In genomic region chr17:61732169-61732568, GRCh38 we compare ENCODE assay signal across 7 cellular contexts.
"Had no signal": no experiment of that assay in that cellular context is flagged by ENCODE, and none has a peak within 500 bp of the region (broad histone marks: within the 10 kb centered on the region; RNA-seq: fewer than 3 reads in every experiment).

No MANE protein-coding gene starts in this region.

- FAIRE-seq: G401.6, GM12891, GM12892, GM18507, GM19239 had no signal

- DNase-seq: GDM1, GF-D8 had no signal
